9 cellular contexts compared by ENCODE assay signal in genomic region chr1:200877839-200878551, GRCh38. TPM values are rescaled to one million over a fixed set of nuclear protein-coding genes. Genes with fewer than 3 reads are reported as not detected.
DNase-seq lines count a peak whose midpoint lies in the region; ATAC-seq and TF ChIP-seq lines count a peak whose summit lies in the region.
"Had no signal": no experiment of that assay in that cellular context is flagged by ENCODE, and none has a peak within 500 bp of the region (broad histone marks: within the 10 kb centered on the region; RNA-seq: fewer than 3 reads in every experiment).

No MANE protein-coding gene starts in this region.

- no peaks in the 10 kb centered on the region for H3K9me3 ChIP-seq in WERI-Rb-1 (ENCODE audit: severe bottlenecking)
- no peaks in the 10 kb centered on the region for H3K9me3 ChIP-seq in lower lobe of right lung
- H3K9me3 ChIP-seq in heart right ventricle = no peaks in the 10 kb centered on the region

- no peaks in the 10 kb centered on the region for H3K9me3 Mint-ChIP-seq in type B pancreatic cell

- no peak overlapping the region for H3K4me3 Mint-ChIP-seq in type B pancreatic cell

- peak; percentile 73 for ATAC-seq in GM18867 (IDR thresholded peaks at IDR 0.05; ENCODE audit: unreplicated experiment)
- peak; percentile 55 for ATAC-seq in HG02798 (IDR thresholded peaks at IDR 0.05; ENCODE audit: poor library complexity, unreplicated experiment)
- no peak for ATAC-seq in lower lobe of right lung
- no peak for ATAC-seq in heart right ventricle

- H3K36me3 ChIP-seq in WERI-Rb-1 = no peaks in the 10 kb centered on the region
- no peaks in the 10 kb centered on the region for H3K36me3 ChIP-seq in lower lobe of right lung
- no peaks in the 10 kb centered on the region for H3K36me3 ChIP-seq in heart right ventricle

- peaks cover 3% of the 10 kb centered on the region for H3K27me3 Mint-ChIP-seq in type B pancreatic cell

- no peaks in the 10 kb centered on the region for H3K36me3 Mint-ChIP-seq in type B pancreatic cell

- H3K27me3 ChIP-seq in WERI-Rb-1 (ENCODE audit: insufficient read depth, low read depth, severe bottlenecking) = no peaks in the 10 kb centered on the region
- peaks cover 28% of the 10 kb centered on the region for H3K27me3 ChIP-seq in lower lobe of right lung (ENCODE audit: low read depth)
- peaks cover 11 to 88% (median 61%) of the 10 kb centered on the region in 7 donors for H3K27me3 ChIP-seq in heart right ventricle

- TF ChIP-seq CTCF in WERI-Rb-1 (IDR thresholded peaks at IDR 0.05; ENCODE audit: low read depth, low read length) (no peak), lower lobe of right lung (IDR thresholded peaks at IDR 0.05) (no peak), type B pancreatic cell (conservative IDR thresholded peaks at IDR 0.05) (no peak), heart right ventricle (IDR thresholded peaks at IDR 0.05) (no peak)

- H3K27ac ChIP-seq in WERI-Rb-1 (no peak overlapping the region), lower lobe of right lung (no peak overlapping the region), heart right ventricle (no peak overlapping the region)

- H3K27ac Mint-ChIP-seq in type B pancreatic cell = no peak overlapping the region

- H3K4me1 ChIP-seq in lower lobe of right lung = peaks cover 11% of the 10 kb centered on the region
- H3K4me1 ChIP-seq in heart right ventricle = peaks cover 6 to 11% (median 10%) of the 10 kb centered on the region in 9 donors

- intact Hi-C loops in lower lobe of right lung (cut with DNase I) (no loop called here), heart right ventricle (cut with DNase I) (loop anchor here in 1 of 10 donors (10.0 kb wide), 1 partner anchor 167 kb away; no protein-coding TSS in a partner anchor)

- peaks cover 7% of the 10 kb centered on the region for H3K4me1 Mint-ChIP-seq in type B pancreatic cell (ENCODE audit: unreplicated experiment)

- DNase-seq in WERI-Rb-1 = peak; percentile 33
- DNase-seq in stimulated activated CD4-positive, alpha-beta T cell treated with anti-CD3 and anti-CD28 coated beads, Interleukin-15, amount 100 ng/mL, for 24 hours = peak; percentile 76
- no peak for DNase-seq in cerebellar nuclear complex (lab: John Stamatoyannopoulos, UW)
- no peak for DNase-seq in lower lobe of right lung
- no peak for DNase-seq in type B pancreatic cell (ENCODE audit: extremely low spot score, unreplicated experiment)
- no peak for DNase-seq in heart right ventricle
- DNase-seq: NCI-H82 had no signal

- 79 to 85% methylated on average over 6 of the region's 6 CpGs for WGBS in heart right ventricle, 2 donors

- H3K4me3 ChIP-seq in WERI-Rb-1 (ENCODE audit: low read depth, low read length) (no peak overlapping the region), lower lobe of right lung (no peak overlapping the region), heart right ventricle (no peak overlapping the region)

RNA-seq across cellular contexts. Expression of gene GPR25, which starts 5.2 kb away (rescaled TPM):
- 0.62 TPM for total RNA-seq in lower lobe of right lung
- total RNA-seq in type B pancreatic cell (ENCODE audit: low replicate concordance) = not detected in 2 replicates
- total RNA-seq in heart right ventricle = not detected
- polyA plus RNA-seq in heart right ventricle = not detected

RNA-seq across cellular contexts. Expression of gene INAVA, which starts 16.7 kb away (rescaled TPM):
- total RNA-seq in lower lobe of right lung = 7.8 TPM
- total RNA-seq in type B pancreatic cell (ENCODE audit: low replicate concordance) = 37.6 and 38.4 TPM in 2 replicates
- under 1 TPM in 3 of 10 donors, not detected in 7; 0.08 to 0.21 (median 0.11) TPM for total RNA-seq in heart right ventricle
- under 1 TPM; 0.01 to 0.29 TPM for polyA plus RNA-seq in heart right ventricle

Comparison
In these comparisons a context has a peak if more than half of its experiments do, and no peak if none do; other contexts are left out.
1. ATAC-seq: peak in GM18867 (single experiment) and HG02798 (single experiment); none in lower lobe of right lung (0 of 2) and heart right ventricle (0 of 8).
2. DNase-seq: peak in WERI-Rb-1 (single experiment) and stimulated activated CD4-positive, alpha-beta T cell treated with anti-CD3 and anti-CD28 coated beads, Interleukin-15, amount 100 ng/mL, for 24 hours (single experiment); none in cerebellar nuclear complex (0 of 2), lower lobe of right lung (single experiment), type B pancreatic cell (single experiment) and heart right ventricle (0 of 2).